Comparison of ENCODE assay signal across 8 cellular contexts in genomic region chr7:24401628-24402593, GRCh38.
DNase-seq lines count a peak whose midpoint lies in the region; ATAC-seq, FAIRE-seq and TF ChIP-seq lines count a peak whose summit lies in the region.

No MANE protein-coding gene starts in this region.

- H3K36me3 Mint-ChIP-seq in MCF 10A (ENCODE audit: insufficient read depth, unreplicated experiment) (no peaks in the 10 kb centered on the region), mesothelial cell of epicardium (no peaks in the 10 kb centered on the region)

- H3K9me3 Mint-ChIP-seq in MCF 10A (ENCODE audit: unreplicated experiment) (no peaks in the 10 kb centered on the region), mesothelial cell of epicardium (no peaks in the 10 kb centered on the region)

- peak overlapping the region; percentile 43 for H3K4me3 Mint-ChIP-seq in MCF 10A (ENCODE audit: unreplicated experiment)
- peak overlapping the region; percentile 7 for H3K4me3 Mint-ChIP-seq in mesothelial cell of epicardium

- DNase-seq in AG09309 (ENCODE audit: low read depth) (no peak), NB4 (ENCODE audit: low read depth) (peak; percentile 31), MCF 10A (ENCODE audit: unreplicated experiment) (peak; percentile 39), mesothelial cell of epicardium (ENCODE audit: low spot score in 2 of 2, unreplicated experiment in 2 of 2) (no peak), frontal cortex (ENCODE audit: low spot score in 2 of 2) (no peak), caudate nucleus (lab: John Stamatoyannopoulos, UW) (no peak), mesenteric fat pad (ENCODE audit: low spot score) (no peak)

- H3K4me1 Mint-ChIP-seq in MCF 10A (ENCODE audit: insufficient read depth, unreplicated experiment) (peaks cover 15% of the 10 kb centered on the region), mesothelial cell of epicardium (peaks cover 13% of the 10 kb centered on the region)

- peak; percentile 43 for TF ChIP-seq CTCF in AG09309 (IDR thresholded peaks at IDR 0.05; ENCODE audit: control insufficient read depth, insufficient read depth, low read depth, low read length, missing control alignments)
- peak; percentile 29 for TF ChIP-seq CTCF in NB4 (IDR thresholded peaks at IDR 0.05; ENCODE audit: low read depth, low read length)
- TF ChIP-seq CTCF in MCF 10A (IDR thresholded peaks at IDR 0.05; ENCODE audit: unreplicated experiment), result peak; percentile 32
- TF ChIP-seq CTCF in mesothelial cell of epicardium (IDR thresholded peaks at IDR 0.05; ENCODE audit: unreplicated experiment), result peak; percentile 37

- BruUV-seq in MCF 10A (replicated peaks; lab: Mats Ljungman, UMichigan), result no TSS peak

- TF ChIP-seq POLR2A in NB4 (IDR thresholded peaks at IDR 0.05; ENCODE audit: extremely low read depth, insufficient read length), result no peak

- intact Hi-C loops in MCF 10A (cut with micrococcal nuclease), result loop anchor here (1.0 to 5.0 kb wide), 2 partner anchors 263 to 695 kb away; no protein-coding TSS in a partner anchor

- no peak overlapping the region for H3K27ac Mint-ChIP-seq in MCF 10A (ENCODE audit: low read depth, unreplicated experiment)
- no peak overlapping the region for H3K27ac Mint-ChIP-seq in mesothelial cell of epicardium

- no peak overlapping the region for H3K27ac ChIP-seq in caudate nucleus (ENCODE audit: low read depth, low read length)

- H3K4me3 ChIP-seq in AG09309 (ENCODE audit: control insufficient read depth, low read depth, low read length) (peak overlapping the region; percentile 34), NB4 (ENCODE audit: low read depth, low read length) (no peak overlapping the region)

- H3K27me3 Mint-ChIP-seq in MCF 10A (ENCODE audit: insufficient read depth, unreplicated experiment) (no peaks in the 10 kb centered on the region), mesothelial cell of epicardium (ENCODE audit: low read depth) (peaks cover 30% of the 10 kb centered on the region)

- ATAC-seq in GM18511 (IDR thresholded peaks at IDR 0.05; ENCODE audit: unreplicated experiment), result peak; percentile 57

- POLR2A ChIA-PET in MCF 10A (lab: Yijun Ruan, JAX), result interaction anchor here (0.8 kb wide), 1 partner anchor 894 kb away, joined by 4 read pairs; no protein-coding TSS in a partner anchor

- FAIRE-seq in frontal cortex (lab: Jason Lieb, UNC), result no peak

- CTCF ChIA-PET in MCF 10A (lab: Yijun Ruan, JAX), result interaction anchor here (0.7 to 1.2 kb wide), 3 partner anchors 9 to 266 kb away, joined by 3 to 5 read pairs (median 3); no protein-coding TSS in a partner anchor

Comparison
In these comparisons a context has a peak if more than half of its experiments do, and no peak if none do; other contexts are left out.
1. DNase-seq: peak in NB4 (single experiment) and MCF 10A (single experiment); none in AG09309 (single experiment), mesothelial cell of epicardium (0 of 2), frontal cortex (0 of 2), caudate nucleus (0 of 61) and mesenteric fat pad (single experiment).
2. Peak in every context shown above with its lines, with median percentiles within 50 percentile points of each other: CTCF ChIP-seq.